Comparison of ENCODE assay signal across 8 cellular contexts in genomic region chr4:177308842-177309524, GRCh38. TPM values are rescaled to one million over a fixed set of nuclear protein-coding genes. Genes with fewer than 3 reads are reported as not detected.
DNase-seq lines count a peak whose midpoint lies in the region; ATAC-seq and TF ChIP-seq lines count a peak whose summit lies in the region.

No MANE protein-coding gene starts in this region.

- H3K36me3 ChIP-seq in BLaER1 = no peaks in the 10 kb centered on the region
- no peaks in the 10 kb centered on the region for H3K36me3 ChIP-seq in ascending aorta
- H3K36me3 ChIP-seq in muscle layer of duodenum (ENCODE audit: control insufficient read depth in 1 of 2, insufficient read depth in 2 of 2, low read length in 2 of 2) = no peaks in the 10 kb centered on the region

- ATAC-seq in HG03442 (IDR thresholded peaks at IDR 0.05; ENCODE audit: unreplicated experiment) = peak; percentile 0
- no peak for ATAC-seq in GM21528 (IDR thresholded peaks at IDR 0.05; ENCODE audit: low FRiP score, unreplicated experiment)

- H3K4me2 ChIP-seq in BLaER1 = peak overlapping the region; percentile 86

- DNase-seq in ascending aorta (ENCODE audit: low spot score in 2 of 2) = no peak
- no peak for DNase-seq in NCI-H146 (lab: John Stamatoyannopoulos, UW)
- no peak for DNase-seq in SW 1271 (lab: John Stamatoyannopoulos, UW)
- DNase-seq in GM03348 (ENCODE audit: low spot score) = no peak

- no peak for TF ChIP-seq CTCF in ascending aorta (IDR thresholded peaks at IDR 0.05)

- H3K27me3 ChIP-seq in BLaER1 = no peaks in the 10 kb centered on the region
- no peaks in the 10 kb centered on the region for H3K27me3 ChIP-seq in ascending aorta
- no peaks in the 10 kb centered on the region for H3K27me3 ChIP-seq in muscle layer of duodenum (ENCODE audit: low read depth, low read length)

- H3K4me3 ChIP-seq in BLaER1 = peak overlapping the region; percentile 80
- peak overlapping the region; percentile 68 to 76 for H3K4me3 ChIP-seq in ascending aorta
- peak overlapping the region; percentile 80 to 95 for H3K4me3 ChIP-seq in muscle layer of duodenum (ENCODE audit: low read depth in 1 of 2, low read length in 2 of 2)

- intact Hi-C loops in ascending aorta (cut with DNase I) = no loop called here

- H3K27ac ChIP-seq in BLaER1 (no peak overlapping the region), ascending aorta (no peak overlapping the region), muscle layer of duodenum (ENCODE audit: low read length) (peak overlapping the region; percentile 18)

- H3K4me1 ChIP-seq in BLaER1 (peaks cover 26% of the 10 kb centered on the region), ascending aorta (peaks cover 0 to 7% of the 10 kb centered on the region in 2 donors), muscle layer of duodenum (ENCODE audit: control insufficient read depth in 1 of 2, insufficient read depth in 2 of 2, low read length in 2 of 2) (peaks cover 4 to 11% of the 10 kb centered on the region in 2 donors)

- H3K9me3 ChIP-seq in BLaER1 = no peaks in the 10 kb centered on the region
- no peaks in the 10 kb centered on the region for H3K9me3 ChIP-seq in ascending aorta
- H3K9me3 ChIP-seq in muscle layer of duodenum (ENCODE audit: control insufficient read depth in 1 of 2, low read length in 2 of 2) = no peaks in the 10 kb centered on the region

- H3K9ac ChIP-seq in BLaER1 = 0 out of 2 replicates have a peak overlapping the region, but pooled peaks have one; percentile 79

- H4K20me1 ChIP-seq in BLaER1 = no peaks in the 10 kb centered on the region

RNA-seq across cellular contexts. Expression of gene NEIL3, which starts 0.7 kb away (rescaled TPM):
- not detected for total RNA-seq in ascending aorta
